ENCODE assay signal across 19 cellular contexts in the genomic region with DNA sequence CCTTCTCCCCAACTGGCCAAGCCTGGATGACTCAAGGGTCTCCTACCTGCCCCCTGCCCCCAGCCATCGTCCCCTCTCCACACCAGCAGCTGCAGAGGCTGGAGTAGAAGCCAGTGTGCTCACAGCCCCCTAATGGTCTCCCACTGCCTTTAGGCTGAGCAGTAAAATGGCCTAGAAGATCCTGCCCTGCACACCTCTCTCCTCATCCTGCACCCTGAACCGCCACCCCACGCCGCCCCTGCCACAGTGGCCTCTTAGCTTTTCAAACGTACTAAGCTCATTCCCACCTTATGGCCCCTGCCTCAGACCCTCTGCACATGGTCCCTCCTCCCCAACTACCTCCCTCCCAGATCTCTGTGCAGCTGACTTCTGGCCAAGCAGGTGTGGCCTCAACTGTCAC.
"Had no signal": no experiment of that assay in that cellular context is flagged by ENCODE, and none has a peak within 500 bp of the region (broad histone marks: within the 10 kb centered on the region; RNA-seq: fewer than 3 reads in every experiment).

No MANE protein-coding gene starts in this region.

- H3K27ac Mint-ChIP-seq: dendritic cell treated with granulocyte-macrophage colony-stimulating factor and Interleukin-4, amounts not matched to agents 40 ng/mL and 50 ng/mL, for 4 days; stimulated activated memory B cell treated with anti-CD40 and anti-IgM and Interleukin-4, amounts not matched to agents 10 μg/mL and 1 μg/mL and 100 μg/mL, for 72 hours had no signal

- H3K27me3 ChIP-seq: hepatocyte, pancreas had no signal

- H3K4me2 ChIP-seq: hepatocyte, smooth muscle cell had no signal

- H3K9me3 ChIP-seq: pancreas had no signal

- H3K4me1 Mint-ChIP-seq: naive B cell; stimulated activated memory B cell treated with anti-CD40 and anti-IgM and Interleukin-4, amounts not matched to agents 10 μg/mL and 1 μg/mL and 100 μg/mL, for 72 hours had no signal

- H3K9me3 Mint-ChIP-seq: dendritic cell treated with granulocyte-macrophage colony-stimulating factor and Interleukin-4, amounts not matched to agents 40 ng/mL and 50 ng/mL, for 4 days; naive B cell; stimulated activated memory B cell treated with anti-CD40 and anti-IgM and Interleukin-4, amounts not matched to agents 10 μg/mL and 1 μg/mL and 100 μg/mL, for 72 hours had no signal

- H3K4me1 ChIP-seq: pancreas had no signal

- H3K27ac ChIP-seq: hepatocyte, pancreas had no signal

- H3K4me3 ChIP-seq: hepatocyte, pancreas, smooth muscle cell had no signal

- H3K4me3 Mint-ChIP-seq: dendritic cell treated with granulocyte-macrophage colony-stimulating factor and Interleukin-4, amounts not matched to agents 40 ng/mL and 50 ng/mL, for 4 days; naive B cell; stimulated activated memory B cell treated with anti-CD40 and anti-IgM and Interleukin-4, amounts not matched to agents 10 μg/mL and 1 μg/mL and 100 μg/mL, for 72 hours had no signal

- ATAC-seq: left colon; pancreas; right cardiac atrium; stimulated activated memory B cell treated with anti-CD40 and anti-IgM and Interleukin-4, amounts not matched to agents 10 μg/mL and 1 μg/mL and 100 μg/mL, for 72 hours had no signal

- DNase-seq: cerebellar nuclear complex; erythroblast; foreskin melanocyte; head of caudate nucleus; kidney; left colon; mesendoderm; naive B cell; occipital lobe; pancreas; right cardiac atrium; stimulated activated CD4-positive, alpha-beta T cell treated with anti-CD3 and anti-CD28 coated beads, Interleukin-4, amount 100 ng/mL, for 1 hour; stimulated activated CD8-positive, alpha-beta memory T cell treated with anti-CD3 and anti-CD28 coated beads, Interleukin-4, amount 100 ng/mL, for 48 hours; trophoblast cell had no signal

- H3K27me3 Mint-ChIP-seq: dendritic cell treated with granulocyte-macrophage colony-stimulating factor and Interleukin-4, amounts not matched to agents 40 ng/mL and 50 ng/mL, for 4 days; naive B cell; progenitor cell of endocrine pancreas; stimulated activated memory B cell treated with anti-CD40 and anti-IgM and Interleukin-4, amounts not matched to agents 10 μg/mL and 1 μg/mL and 100 μg/mL, for 72 hours had no signal
